Comparison of ENCODE assay signal across 8 cellular contexts in the genomic region with DNA sequence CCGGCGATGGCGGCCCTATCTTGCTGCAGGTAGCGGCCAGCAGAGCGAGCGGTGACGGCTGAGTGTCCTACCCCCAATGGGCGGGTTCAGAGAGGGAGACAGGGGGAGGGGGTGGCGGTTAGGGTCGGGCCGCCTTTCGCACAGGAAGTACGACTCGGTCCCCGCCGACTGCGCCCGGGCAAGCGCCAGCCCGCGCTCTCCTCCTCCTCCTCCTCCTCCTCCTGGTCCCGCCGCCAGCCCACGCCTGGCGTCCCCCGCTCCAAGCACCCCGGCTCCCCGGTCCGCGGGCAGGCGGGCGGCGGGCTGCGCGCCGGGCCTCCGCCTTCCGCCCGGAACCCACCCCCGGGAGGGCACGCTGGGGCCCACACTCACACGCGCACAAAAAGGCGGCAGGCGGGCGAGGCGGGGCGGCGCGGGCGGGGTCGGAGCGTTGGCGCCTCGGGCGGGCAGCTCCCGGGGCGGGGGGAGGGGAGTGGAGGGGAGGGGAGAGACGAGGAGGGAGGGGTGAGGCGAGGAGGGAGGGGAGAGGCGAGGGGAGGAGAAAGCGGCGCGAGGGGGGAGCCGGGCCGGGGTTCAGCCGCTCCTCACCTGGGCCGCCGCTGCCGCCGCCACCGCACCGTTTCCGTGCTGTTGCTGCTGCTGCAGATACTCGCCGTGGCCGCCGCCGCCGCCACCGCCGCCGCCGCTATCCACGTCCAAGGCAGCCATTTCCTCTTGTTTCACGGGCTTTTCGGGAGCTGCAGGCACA. TPM values are rescaled to one million over a fixed set of nuclear protein-coding genes. Genes with fewer than 3 reads are reported as not detected.
DNase-seq lines count a peak whose midpoint lies in the region; ATAC-seq and TF ChIP-seq lines count a peak whose summit lies in the region.

No MANE protein-coding gene starts in this region.

- peak; percentile 59 for ATAC-seq in GM18867 (IDR thresholded peaks at IDR 0.05; ENCODE audit: unreplicated experiment)
- peak; percentile 44 for ATAC-seq in HG03103 (IDR thresholded peaks at IDR 0.05; ENCODE audit: low read depth, unreplicated experiment)
- peak; percentile 58 for ATAC-seq in activated B cell treated with CpG ODN at 0.5 μM for 24 hours (ENCODE audit: low read depth)

- H3K9me3 Mint-ChIP-seq in activated B cell treated with CpG ODN at 0.5 μM for 24 hours, result no peaks in the 10 kb centered on the region

- H3K36me3 ChIP-seq in ACC112 (ENCODE audit: insufficient read depth, low read length), result peaks cover 17% of the 10 kb centered on the region

- peaks cover 57% of the 10 kb centered on the region for H3K79me2 ChIP-seq in ACC112 (ENCODE audit: control insufficient read depth, insufficient read depth, low read length, unreplicated experiment)

- H3K4me1 ChIP-seq in ACC112 (ENCODE audit: control insufficient read depth, insufficient read depth, low read length, unreplicated experiment), result peaks cover 22% of the 10 kb centered on the region

- peaks cover 42% of the 10 kb centered on the region for H3K36me3 Mint-ChIP-seq in activated B cell treated with CpG ODN at 0.5 μM for 24 hours (ENCODE audit: low read depth)

- H3K4me3 ChIP-seq in ACC112 (ENCODE audit: low read depth, low read length), result peak overlapping the region; percentile 79
- H3K4me3 ChIP-seq in cardiac fibroblast (replicated peaks in 1 of 2; ENCODE audit: low read depth in 2 of 2, low read length in 2 of 2), result peak overlapping the region; percentile 70 to 71

- peak overlapping the region; percentile 49 for H2AFZ ChIP-seq in ACC112 (ENCODE audit: low read length, unreplicated experiment)

- DNase-seq in NCI-H2196 treated with DMSO at 0.1 percent for 48 hours (lab: John Stamatoyannopoulos, UW; ENCODE audit: unreplicated experiment), result peak; percentile 92
- peak; percentile 89 for DNase-seq in activated B cell treated with CpG ODN at 0.5 μM for 24 hours
- peak; percentile 85 to 93 for DNase-seq in cardiac fibroblast (ENCODE audit: low read depth in 2 of 2)
- DNase-seq in iris pigment epithelial cell (ENCODE audit: low read depth), result peak; percentile 77
- DNase-seq in stimulated activated CD4-positive, alpha-beta T cell treated with anti-CD3 and anti-CD28 coated beads, Interleukin-12 subunit alpha, Interleukin-12 subunit beta, amount 100 ng/mL, for 4 hours, result peak; percentile 94

- no peak for TF ChIP-seq CTCF in activated B cell treated with CpG ODN at 0.5 μM for 24 hours (IDR thresholded peaks at IDR 0.05)
- no peak for TF ChIP-seq CTCF in cardiac fibroblast (IDR thresholded peaks at IDR 0.05; ENCODE audit: low read depth, low read length)

- peaks cover 57% of the 10 kb centered on the region for H3K4me1 Mint-ChIP-seq in activated B cell treated with CpG ODN at 0.5 μM for 24 hours

- peak overlapping the region; percentile 97 for H3K27ac ChIP-seq in ACC112 (ENCODE audit: low read depth, low read length)

- no peaks in the 10 kb centered on the region for H3K27me3 Mint-ChIP-seq in activated B cell treated with CpG ODN at 0.5 μM for 24 hours

- H3K4me3 Mint-ChIP-seq in activated B cell treated with CpG ODN at 0.5 μM for 24 hours, result peak overlapping the region; percentile 93

- peak overlapping the region; percentile 84 for H3K27ac Mint-ChIP-seq in activated B cell treated with CpG ODN at 0.5 μM for 24 hours

- CTCF ChIA-PET in activated B cell treated with CpG ODN at 0.5 μM for 24 hours (lab: Charles Lee), result no interaction called here

- POLR2A ChIA-PET in activated B cell treated with CpG ODN at 0.5 μM for 24 hours (lab: Charles Lee), result interaction anchor here (0.6 to 5.0 kb wide), 25 partner anchors 17 to 1877 kb away, joined by 3 to 105 read pairs (median 4); a partner anchor contains a TSS

- intact Hi-C loops in activated B cell treated with CpG ODN at 0.5 μM for 24 hours (cut with micrococcal nuclease), result loop anchor here (2.0 to 5.0 kb wide), 6 partner anchors 23 to 633 kb away; a partner anchor contains a TSS

- H3K27me3 ChIP-seq in ACC112 (ENCODE audit: insufficient read depth, low read length), result no peaks in the 10 kb centered on the region

RNA-seq across cellular contexts. Expression of a gene that starts 1.2 kb away (rescaled TPM):
- total RNA-seq in activated B cell treated with CpG ODN at 0.5 μM for 24 hours, result 124 and 139 TPM in 2 replicates

Comparison
In these comparisons a context has a peak if more than half of its experiments do, and no peak if none do; other contexts are left out.
1. Peak in every context shown above with its lines: DNase-seq, ATAC-seq, H3K4me3 ChIP-seq and H3K27ac ChIP-seq.